Comparison of ENCODE assay signal across 11 cellular contexts in the genomic region with DNA sequence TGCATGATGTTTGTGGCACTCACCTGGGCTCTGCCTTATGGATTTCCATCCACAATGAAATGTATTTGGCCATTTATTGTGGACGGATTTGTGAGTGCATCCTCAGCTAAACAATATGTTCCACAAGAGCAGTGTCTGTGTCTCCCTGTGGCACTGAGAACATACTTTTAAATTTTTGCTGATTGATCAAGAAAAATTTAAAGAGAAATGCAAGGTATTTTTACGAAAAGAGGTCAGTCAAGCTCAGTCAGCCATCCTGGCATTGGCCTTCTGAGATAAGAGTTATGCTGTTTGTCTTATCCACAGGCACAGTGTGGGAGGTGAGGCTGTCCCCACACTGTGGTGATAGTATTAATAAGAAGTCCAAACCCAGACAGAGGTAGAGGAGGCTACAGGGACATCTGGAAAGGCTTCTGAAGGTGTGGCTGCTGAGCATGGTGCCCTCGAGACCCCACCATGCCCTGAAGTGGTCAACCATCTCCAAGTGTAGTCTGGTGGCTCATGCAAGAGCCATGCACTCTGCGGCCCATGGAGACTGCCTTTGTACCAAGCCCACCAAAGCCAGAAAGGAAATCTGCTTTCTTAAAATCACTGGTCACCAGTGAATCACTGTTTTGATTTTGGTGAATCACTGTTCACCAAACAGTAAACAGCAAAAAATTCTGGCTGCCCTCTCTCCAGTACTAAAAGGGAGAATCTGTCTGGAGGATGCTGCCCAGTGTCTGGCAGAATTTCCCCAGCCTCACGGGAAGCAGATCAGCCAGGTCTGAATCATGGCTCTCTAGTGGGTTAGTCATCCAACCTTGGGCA. TPM values are rescaled to one million over a fixed set of nuclear protein-coding genes. Genes with fewer than 3 reads are reported as not detected.
A peak's percentile ranks its signal among the peaks of the same experiment; 100 is the strongest.
DNase-seq lines count a peak whose midpoint lies in the region; ATAC-seq and TF ChIP-seq lines count a peak whose summit lies in the region.
"Had no signal": no experiment of that assay in that cellular context is flagged by ENCODE, and none has a peak within 500 bp of the region (broad histone marks: within the 10 kb centered on the region; RNA-seq: fewer than 3 reads in every experiment).

No MANE protein-coding gene starts in this region.

- no peaks in the 10 kb centered on the region for H3K27me3 ChIP-seq in kidney epithelial cell (ENCODE audit: control insufficient read depth, insufficient read depth, low read length)
- H3K27me3 ChIP-seq: suprapubic skin had no signal

- intact Hi-C loops in left cardiac atrium (cut with DNase I), result no loop called here
- intact Hi-C loops in left ventricle myocardium superior (cut with micrococcal nuclease), result no loop called here
- intact Hi-C loops in activated CD8-positive, alpha-beta T cell treated with anti-CD3 and anti-CD28 coated beads for 36 hours (cut with micrococcal nuclease), result no loop called here

- no peaks in the 10 kb centered on the region for H3K36me3 ChIP-seq in kidney epithelial cell (ENCODE audit: control insufficient read depth, insufficient read depth, low read length)
- H3K36me3 ChIP-seq: suprapubic skin had no signal

- no peaks in the 10 kb centered on the region for H3K36me3 Mint-ChIP-seq in activated CD4-positive, alpha-beta memory T cell treated with anti-CD3 and anti-CD28 coated beads, Interleukin-2, amount 10 ng/mL, durations not matched to agents 7 days and 5 days (ENCODE audit: low read depth)
- no peaks in the 10 kb centered on the region for H3K36me3 Mint-ChIP-seq in activated CD8-positive, alpha-beta T cell treated with anti-CD3 and anti-CD28 coated beads for 36 hours (ENCODE audit: low read depth)

- POLR2A ChIA-PET in activated CD4-positive, alpha-beta memory T cell treated with anti-CD3 and anti-CD28 coated beads, Interleukin-2, amount 10 ng/mL, durations not matched to agents 7 days and 5 days (lab: Charles Lee), result no interaction called here
- POLR2A ChIA-PET in activated CD8-positive, alpha-beta T cell treated with anti-CD3 and anti-CD28 coated beads for 36 hours (lab: Charles Lee), result no interaction called here

- TF ChIP-seq CTCF in astrocyte of the spinal cord (IDR thresholded peaks at IDR 0.05; ENCODE audit: low read depth, low read length) (no peak), kidney epithelial cell (IDR thresholded peaks at IDR 0.05; ENCODE audit: insufficient read depth, low read length, poor library complexity, severe bottlenecking) (no peak)
- TF ChIP-seq CTCF in activated CD8-positive, alpha-beta T cell treated with anti-CD3 and anti-CD28 coated beads for 36 hours (IDR thresholded peaks at IDR 0.05), result no peak

- H3K27ac Mint-ChIP-seq in activated CD4-positive, alpha-beta memory T cell treated with anti-CD3 and anti-CD28 coated beads, Interleukin-2, amount 10 ng/mL, durations not matched to agents 7 days and 5 days, result no peak overlapping the region
- no peak overlapping the region for H3K27ac Mint-ChIP-seq in activated CD8-positive, alpha-beta T cell treated with anti-CD3 and anti-CD28 coated beads for 36 hours

- H3K4me3 Mint-ChIP-seq in activated CD4-positive, alpha-beta memory T cell treated with anti-CD3 and anti-CD28 coated beads, Interleukin-2, amount 10 ng/mL, durations not matched to agents 7 days and 5 days, result no peak overlapping the region
- no peak overlapping the region for H3K4me3 Mint-ChIP-seq in activated CD8-positive, alpha-beta T cell treated with anti-CD3 and anti-CD28 coated beads for 36 hours

- CTCF ChIA-PET in activated CD4-positive, alpha-beta memory T cell treated with anti-CD3 and anti-CD28 coated beads, Interleukin-2, amount 10 ng/mL, durations not matched to agents 7 days and 5 days (lab: Charles Lee), result no interaction called here
- CTCF ChIA-PET in activated CD8-positive, alpha-beta T cell treated with anti-CD3 and anti-CD28 coated beads for 36 hours (lab: Charles Lee), result interaction anchor here (1.1 kb wide), 1 partner anchor 150 kb away, joined by 5 read pairs; no protein-coding TSS in a partner anchor

- in situ Hi-C loops in astrocyte of the spinal cord (cut with HindIII; ENCODE audit: low sequenced_read_pairs), result no loop called here

- H3K9me3 Mint-ChIP-seq in activated CD4-positive, alpha-beta memory T cell treated with anti-CD3 and anti-CD28 coated beads, Interleukin-2, amount 10 ng/mL, durations not matched to agents 7 days and 5 days, result no peaks in the 10 kb centered on the region
- no peaks in the 10 kb centered on the region for H3K9me3 Mint-ChIP-seq in activated CD8-positive, alpha-beta T cell treated with anti-CD3 and anti-CD28 coated beads for 36 hours

- H3K4me3 ChIP-seq in astrocyte of the spinal cord (ENCODE audit: low read depth, low read length) (no peak overlapping the region), kidney epithelial cell (ENCODE audit: low read depth, low read length) (no peak overlapping the region)
- H3K4me3 ChIP-seq: suprapubic skin had no signal

- DNase-seq in left cardiac atrium, result peak; percentile 57
- no peak for DNase-seq in left ventricle myocardium superior
- peak; percentile 97 for DNase-seq in astrocyte of the spinal cord (ENCODE audit: low read depth, low spot score)
- peak; percentile 88 for DNase-seq in kidney epithelial cell (ENCODE audit: low read depth)
- no peak for DNase-seq in activated CD4-positive, alpha-beta memory T cell treated with anti-CD3 and anti-CD28 coated beads, Interleukin-2, amount 10 ng/mL, durations not matched to agents 7 days and 5 days
- DNase-seq in activated CD8-positive, alpha-beta T cell treated with anti-CD3 and anti-CD28 coated beads for 36 hours, result no peak
- DNase-seq in SIG-M5 (lab: John Stamatoyannopoulos, UW), result no peak
- DNase-seq: glutamatergic neuron, NCI-H2171 had no signal

- peaks cover 3% of the 10 kb centered on the region for H3K27me3 Mint-ChIP-seq in activated CD4-positive, alpha-beta memory T cell treated with anti-CD3 and anti-CD28 coated beads, Interleukin-2, amount 10 ng/mL, durations not matched to agents 7 days and 5 days
- peaks cover 8% of the 10 kb centered on the region for H3K27me3 Mint-ChIP-seq in activated CD8-positive, alpha-beta T cell treated with anti-CD3 and anti-CD28 coated beads for 36 hours

- H3K4me1 Mint-ChIP-seq in activated CD4-positive, alpha-beta memory T cell treated with anti-CD3 and anti-CD28 coated beads, Interleukin-2, amount 10 ng/mL, durations not matched to agents 7 days and 5 days, result no peaks in the 10 kb centered on the region
- no peaks in the 10 kb centered on the region for H3K4me1 Mint-ChIP-seq in activated CD8-positive, alpha-beta T cell treated with anti-CD3 and anti-CD28 coated beads for 36 hours (ENCODE audit: low read depth)

- ATAC-seq in left cardiac atrium (peak in 1 of 2 donors; percentile 97), left ventricle myocardium superior (no peak), GM18498 (IDR thresholded peaks at IDR 0.05; ENCODE audit: unreplicated experiment) (no peak)
- no peak for ATAC-seq in activated CD8-positive, alpha-beta T cell treated with anti-CD3 and anti-CD28 coated beads for 36 hours

RNA-seq across cellular contexts. Expression of a gene that starts 28.8 kb away (rescaled TPM):
- total RNA-seq in left cardiac atrium, result 100 to 1,000 TPM in 1 of 2 donors, 10 to 100 TPM in 1; 75.0 to 213 TPM
- total RNA-seq in left ventricle myocardium superior, result 14.7 TPM
- total RNA-seq in kidney epithelial cell, result 13.1 and 20.1 TPM in 2 replicates
- under 1 TPM; 0.73 to 0.86 TPM for total RNA-seq in activated CD4-positive, alpha-beta memory T cell treated with anti-CD3 and anti-CD28 coated beads, Interleukin-2, amount 10 ng/mL, durations not matched to agents 7 days and 5 days
- not detected for total RNA-seq in activated CD8-positive, alpha-beta T cell treated with anti-CD3 and anti-CD28 coated beads for 36 hours

Comparison
In these comparisons a context has a peak if more than half of its experiments do, and no peak if none do; other contexts are left out.
1. DNase-seq: peak in left cardiac atrium (single experiment), astrocyte of the spinal cord (single experiment) and kidney epithelial cell (single experiment); none in left ventricle myocardium superior (single experiment), activated CD4-positive, alpha-beta memory T cell treated with anti-CD3 and anti-CD28 coated beads, Interleukin-2, amount 10 ng/mL, durations not matched to agents 7 days and 5 days (single experiment), activated CD8-positive, alpha-beta T cell treated with anti-CD3 and anti-CD28 coated beads for 36 hours (single experiment) and SIG-M5 (single experiment).